Comparison of ENCODE assay signal across 20 cellular contexts in the genomic region with DNA sequence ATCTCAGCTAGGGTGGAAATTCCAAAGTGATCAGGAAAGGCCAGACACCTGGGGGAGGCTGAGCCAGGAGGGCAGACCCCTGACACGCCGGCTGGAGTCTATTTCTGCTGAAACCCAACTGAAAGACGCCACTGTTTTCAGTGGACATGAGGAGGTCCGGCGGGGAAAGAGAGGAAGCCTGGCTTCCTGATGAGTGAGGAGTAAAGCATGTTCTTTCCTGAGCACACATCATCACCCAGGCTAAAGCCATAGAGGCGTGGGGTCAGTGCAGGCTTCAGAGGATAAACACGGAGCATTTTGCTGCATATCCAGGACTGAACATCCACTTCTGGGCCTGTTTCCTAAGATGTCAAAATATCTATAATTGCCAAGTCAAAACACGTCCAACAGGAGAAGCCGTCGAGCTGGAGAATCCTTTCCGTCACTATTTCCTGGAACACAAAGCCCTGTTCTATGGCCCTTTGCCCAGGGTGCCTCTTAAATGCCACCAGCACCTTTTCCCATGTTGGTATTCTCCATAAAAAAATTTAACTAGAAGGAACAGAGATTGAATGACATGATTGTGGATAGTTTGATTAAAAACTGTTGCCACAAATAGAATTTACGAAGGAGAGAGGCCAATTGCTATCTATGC.
"Had no signal": no experiment of that assay in that cellular context is flagged by ENCODE, and none has a peak within 500 bp of the region (broad histone marks: within the 10 kb centered on the region; RNA-seq: fewer than 3 reads in every experiment).

No MANE protein-coding gene starts in this region.

- DNase-seq: activated CD4-positive, alpha-beta T cell treated with anti-CD3 and anti-CD28 coated beads for 48 hours; activated CD4-positive, alpha-beta T cell treated with anti-CD3 and anti-CD28 coated beads, Interleukin-2, amount 50 U/mL, for 48 hours; activated CD8-positive, alpha-beta memory T cell treated with anti-CD3 and anti-CD28 coated beads, Interleukin-2, amount 10 ng/mL, durations not matched to agents 7 days and 5 days; activated effector memory CD4-positive, alpha-beta T cell treated with Interleukin-2 at 50 U/mL for 16 hours; activated naive CD4-positive, alpha-beta T cell; activated T-cell treated with anti-CD3 and anti-CD28 coated beads, Interleukin-2, amount 50 U/mL, for 24 hours; aorta; central memory CD4-positive, alpha-beta T cell; NCI-H1092; NCI-H1417; NCI-H1930; NCI-H2107; NCI-H2171 treated with DMSO at 0.1 percent for 48 hours; NCI-H226; NCI-H774; T-helper 1 cell had no signal

- H3K36me3 Mint-ChIP-seq: activated CD8-positive, alpha-beta memory T cell treated with anti-CD3 and anti-CD28 coated beads, Interleukin-2, amount 10 ng/mL, durations not matched to agents 7 days and 5 days; activated naive CD4-positive, alpha-beta T cell treated with anti-CD3 and anti-CD28 coated beads, Interleukin-2, amount 50 U/mL, for 24 hours had no signal

- H3K4me1 Mint-ChIP-seq: activated CD8-positive, alpha-beta memory T cell treated with anti-CD3 and anti-CD28 coated beads, Interleukin-2, amount 10 ng/mL, durations not matched to agents 7 days and 5 days; activated naive CD4-positive, alpha-beta T cell treated with anti-CD3 and anti-CD28 coated beads, Interleukin-2, amount 50 U/mL, for 24 hours had no signal

- H3K27ac Mint-ChIP-seq: activated CD8-positive, alpha-beta memory T cell treated with anti-CD3 and anti-CD28 coated beads, Interleukin-2, amount 10 ng/mL, durations not matched to agents 7 days and 5 days; activated naive CD4-positive, alpha-beta T cell treated with anti-CD3 and anti-CD28 coated beads, Interleukin-2, amount 50 U/mL, for 24 hours; activated T-cell treated with anti-CD3 and anti-CD28 coated beads, Interleukin-2, amount 50 U/mL, for 24 hours; activated T-helper 1 cell treated with anti-CD3 and anti-CD28 coated beads, Interleukin-12 subunit alpha, Interleukin-12 subunit beta, Interleukin-2, Interleukin-4 antibody, amounts not matched to agents 30 ng/mL and 10 ng/mL and 1 ng/mL, durations not matched to agents 14 hours and 24 hours and 36 hours had no signal

- H3K27me3 Mint-ChIP-seq: activated CD8-positive, alpha-beta memory T cell treated with anti-CD3 and anti-CD28 coated beads, Interleukin-2, amount 10 ng/mL, durations not matched to agents 7 days and 5 days; activated naive CD4-positive, alpha-beta T cell treated with anti-CD3 and anti-CD28 coated beads, Interleukin-2, amount 50 U/mL, for 24 hours; activated T-cell treated with anti-CD3 and anti-CD28 coated beads, Interleukin-2, amount 50 U/mL, for 24 hours had no signal

- H3K4me3 Mint-ChIP-seq: activated CD8-positive, alpha-beta memory T cell treated with anti-CD3 and anti-CD28 coated beads, Interleukin-2, amount 10 ng/mL, durations not matched to agents 7 days and 5 days; activated naive CD4-positive, alpha-beta T cell treated with anti-CD3 and anti-CD28 coated beads, Interleukin-2, amount 50 U/mL, for 24 hours; activated T-cell treated with anti-CD3 and anti-CD28 coated beads, Interleukin-2, amount 50 U/mL, for 24 hours; activated T-helper 1 cell treated with anti-CD3 and anti-CD28 coated beads, Interleukin-12 subunit alpha, Interleukin-12 subunit beta, Interleukin-2, Interleukin-4 antibody, amounts not matched to agents 30 ng/mL and 10 ng/mL and 1 ng/mL, durations not matched to agents 14 hours and 24 hours and 36 hours had no signal

- H3K9me3 Mint-ChIP-seq: activated naive CD4-positive, alpha-beta T cell treated with anti-CD3 and anti-CD28 coated beads, Interleukin-2, amount 50 U/mL, for 24 hours had no signal

- ATAC-seq: activated CD4-positive, CD25-positive, alpha-beta regulatory T cell treated with anti-CD3 and anti-CD28 coated beads, Interleukin-2, amount 50 U/mL, for 24 hours; activated CD8-positive, alpha-beta memory T cell treated with anti-CD3 and anti-CD28 coated beads, Interleukin-2, amount 10 ng/mL, durations not matched to agents 7 days and 5 days; Right ventricle myocardium inferior had no signal
